ENCODE assay signal across 9 cellular contexts in genomic region chr3:161415506-161416231, GRCh38. TPM values are rescaled to one million over a fixed set of nuclear protein-coding genes. Genes with fewer than 3 reads are reported as not detected.
DNase-seq lines count a peak whose midpoint lies in the region; ATAC-seq, FAIRE-seq and TF ChIP-seq lines count a peak whose summit lies in the region.
"Had no signal": no experiment of that assay in that cellular context is flagged by ENCODE, and none has a peak within 500 bp of the region (broad histone marks: within the 10 kb centered on the region; RNA-seq: fewer than 3 reads in every experiment).

No MANE protein-coding gene starts in this region.

- CTCF ChIA-PET in HEK293 (lab: Yijun Ruan, JAX), result interaction anchor here (1.5 kb wide), 1 partner anchor 139 kb away, joined by 5 read pairs; no protein-coding TSS in a partner anchor

- TF ChIP-seq CTCF in HEK293 (tag by site-specific recombination; IDR thresholded peaks at IDR 0.05) (no peak), brain (conservative IDR thresholded peaks at IDR 0.05) (no peak), keratinocyte (optimal IDR thresholded peaks at IDR 0.05 in 1 of 3, IDR thresholded peaks at IDR 0.05 in 1 of 3, conservative IDR thresholded peaks at IDR 0.05 in 1 of 3; ENCODE audit: extremely low read depth in 1 of 3, insufficient read depth in 2 of 3, low read length in 3 of 3) (no peak), stomach (IDR thresholded peaks at IDR 0.05) (no peak)

- H3K9ac ChIP-seq in keratinocyte (ENCODE audit: control insufficient read depth, extremely low read depth, insufficient read depth, low read length), result peak overlapping the region; percentile 28

- no peaks in the 10 kb centered on the region for H3K79me2 ChIP-seq in keratinocyte (ENCODE audit: control insufficient read depth, insufficient read depth, low read length)

- no peak for TF ChIP-seq EP300 in stomach (IDR thresholded peaks at IDR 0.05)

- H3K9me1 ChIP-seq in keratinocyte (ENCODE audit: control insufficient read depth, extremely low read depth, insufficient read depth, low read length), result no peaks in the 10 kb centered on the region

- H3K9me3 Mint-ChIP-seq in brain, result peaks cover 0 to 6% (median 0%) of the 10 kb centered on the region in 5 experiments

- ATAC-seq in HG03095 (IDR thresholded peaks at IDR 0.05; ENCODE audit: unreplicated experiment), result no peak
- no peak for ATAC-seq in HG02884 (IDR thresholded peaks at IDR 0.05; ENCODE audit: unreplicated experiment)
- ATAC-seq in GM21825 (IDR thresholded peaks at IDR 0.05; ENCODE audit: unreplicated experiment), result no peak

- peaks cover 5% of the 10 kb centered on the region for H3K27me3 Mint-ChIP-seq in brain

- no peak overlapping the region for H3K27ac ChIP-seq in HEK293 (ENCODE audit: extremely low read depth, low read depth, low read length)
- H3K27ac ChIP-seq in keratinocyte (ENCODE audit: control insufficient read depth, insufficient read depth, low read length), result peak overlapping the region; percentile 68
- H3K27ac ChIP-seq in stomach, result peak overlapping the region; percentile 53 to 79 (median 78)

- H3K9me3 ChIP-seq in HEK293 (ENCODE audit: control insufficient read depth, insufficient read depth, low read depth, low read length), result no peaks in the 10 kb centered on the region
- no peaks in the 10 kb centered on the region for H3K9me3 ChIP-seq in keratinocyte (ENCODE audit: control insufficient read depth, low read depth, low read length)
- no peaks in the 10 kb centered on the region for H3K9me3 ChIP-seq in stomach

- H3K36me3 ChIP-seq in HEK293 (ENCODE audit: control insufficient read depth in 2 of 2, insufficient read depth in 1 of 2, low read length in 2 of 2) (no peaks in the 10 kb centered on the region), keratinocyte (ENCODE audit: control insufficient read depth in 2 of 2, extremely low read depth in 1 of 2, insufficient read depth in 2 of 2, low read length in 2 of 2) (no peaks in the 10 kb centered on the region), stomach (no peaks in the 10 kb centered on the region)

- peak overlapping the region in 4 of 5 experiments; percentile 77 to 98 (median 86) for H3K27ac Mint-ChIP-seq in brain

- peak overlapping the region; percentile 47 for H3K4me2 ChIP-seq in keratinocyte (ENCODE audit: control insufficient read depth, extremely low read depth, insufficient read depth, low read depth, low read length)

- no peaks in the 10 kb centered on the region for H4K20me1 ChIP-seq in keratinocyte (ENCODE audit: control insufficient read depth, extremely low read depth, insufficient read depth, low read length)

- H3K36me3 Mint-ChIP-seq in brain, result no peaks in the 10 kb centered on the region

- FAIRE-seq in keratinocyte (lab: Jason Lieb, UNC), result no peak

- peak overlapping the region; percentile 27 for H2AFZ ChIP-seq in keratinocyte (ENCODE audit: control insufficient read depth, low read length)

- TF ChIP-seq POLR2A in stomach (IDR thresholded peaks at IDR 0.05), result no peak

- intact Hi-C loops in stomach (cut with DNase I; ENCODE audit: low total_unique reads), result no loop called here

- H3K4me1 Mint-ChIP-seq in brain, result peaks cover 37% of the 10 kb centered on the region

- H3K4me3 Mint-ChIP-seq in brain, result peak overlapping the region in 3 of 5 experiments; percentile 2 to 64 (median 28)

- no peaks in the 10 kb centered on the region for H3K27me3 ChIP-seq in keratinocyte (ENCODE audit: control insufficient read depth, extremely low read depth, insufficient read depth, low read length)
- H3K27me3 ChIP-seq in stomach, result no peaks in the 10 kb centered on the region

- no peak overlapping the region for H3K4me3 ChIP-seq in HEK293 (ENCODE audit: low read depth, low read length)
- H3K4me3 ChIP-seq in keratinocyte (ENCODE audit: control insufficient read depth in 2 of 3, extremely low read depth in 1 of 3, insufficient read depth in 2 of 3, low read depth in 1 of 3, low read length in 3 of 3), result no peak overlapping the region
- H3K4me3 ChIP-seq in stomach, result no peak overlapping the region

- H3K4me1 ChIP-seq in HEK293 (ENCODE audit: control insufficient read depth, insufficient read depth, low read length) (peaks cover 4% of the 10 kb centered on the region), keratinocyte (ENCODE audit: control insufficient read depth, extremely low read depth, insufficient read depth, low read length) (peaks cover 16% of the 10 kb centered on the region), stomach (peaks cover 17 to 41% (median 27%) of the 10 kb centered on the region in 4 donors)

- dilution Hi-C loops in keratinocyte (cut with MboI; ENCODE audit: extremely low pct_ligation_motif_present, low sequenced_read_pairs), result no loop called here

- POLR2A ChIA-PET in HEK293 (lab: Yijun Ruan, JAX), result no interaction called here

- WGBS in stomach, 5 donors, result 7 to 16% (median 10%) methylated on average over 1 of the region's 1 CpG

- DNase-seq in keratinocyte (ENCODE audit: low read depth, low spot score), result no peak
- DNase-seq in stomach, result peak; percentile 35
- no peak for DNase-seq in NCI-H510A treated with DMSO at 0.1 percent for 48 hours (lab: John Stamatoyannopoulos, UW)
- DNase-seq: KG1 had no signal

TF ChIP-seq in HEK293, 187 proteins besides CTCF, POLR2A, EP300 and RAD21 (continues in another document):
- peak; percentile 51; the same call in 1 of the 2 replicates for TF ChIP-seq ZNF664 (tag by site-specific recombination; IDR thresholded peaks at IDR 0.05)
- peak; percentile 35 for TF ChIP-seq KLF10 (tag by site-specific recombination; IDR thresholded peaks at IDR 0.05)
- TF ChIP-seq, protein P1, sequence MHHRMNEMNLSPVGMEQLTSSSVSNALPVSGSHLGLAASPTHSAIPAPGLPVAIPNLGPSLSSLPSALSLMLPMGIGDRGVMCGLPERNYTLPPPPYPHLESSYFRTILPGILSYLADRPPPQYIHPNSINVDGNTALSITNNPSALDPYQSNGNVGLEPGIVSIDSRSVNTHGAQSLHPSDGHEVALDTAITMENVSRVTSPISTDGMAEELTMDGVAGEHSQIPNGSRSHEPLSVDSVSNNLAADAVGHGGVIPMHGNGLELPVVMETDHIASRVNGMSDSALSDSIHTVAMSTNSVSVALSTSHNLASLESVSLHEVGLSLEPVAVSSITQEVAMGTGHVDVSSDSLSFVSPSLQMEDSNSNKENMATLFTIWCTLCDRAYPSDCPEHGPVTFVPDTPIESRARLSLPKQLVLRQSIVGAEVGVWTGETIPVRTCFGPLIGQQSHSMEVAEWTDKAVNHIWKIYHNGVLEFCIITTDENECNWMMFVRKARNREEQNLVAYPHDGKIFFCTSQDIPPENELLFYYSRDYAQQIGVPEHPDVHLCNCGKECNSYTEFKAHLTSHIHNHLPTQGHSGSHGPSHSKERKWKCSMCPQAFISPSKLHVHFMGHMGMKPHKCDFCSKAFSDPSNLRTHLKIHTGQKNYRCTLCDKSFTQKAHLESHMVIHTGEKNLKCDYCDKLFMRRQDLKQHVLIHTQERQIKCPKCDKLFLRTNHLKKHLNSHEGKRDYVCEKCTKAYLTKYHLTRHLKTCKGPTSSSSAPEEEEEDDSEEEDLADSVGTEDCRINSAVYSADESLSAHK (tag by site-specific recombination; IDR thresholded peaks at IDR 0.05), result no peak
- peak; percentile 40; the same call in 1 of the 2 replicates for TF ChIP-seq INSM2 (tag by site-specific recombination; IDR thresholded peaks at IDR 0.05)
- peak; percentile 46; the same call in 1 of the 2 replicates for TF ChIP-seq KLF8 (tag by site-specific recombination; IDR thresholded peaks at IDR 0.05)
- no peak for TF ChIP-seq ZNF701 (tag by site-specific recombination; IDR thresholded peaks at IDR 0.05)
- peak; percentile 36; the same call in 1 of the 2 replicates for TF ChIP-seq HIC1 (tag by site-specific recombination; IDR thresholded peaks at IDR 0.05)
- TF ChIP-seq FEZF1 (tag by site-specific recombination; IDR thresholded peaks at IDR 0.05), result peak; percentile 89

RNA-seq across cellular contexts. Expression of gene SPTSSB, which starts 44.4 kb away (rescaled TPM):
- polyA plus RNA-seq in brain (ENCODE audit: insufficient read depth, low read depth, low replicate concordance) (0.88 TPM), keratinocyte (0.25 to 2.6 TPM (median 2.3 TPM) in 3 replicates), stomach (10 to 100 TPM in 1 of 3 donors, 1 to 10 TPM in 2; 3.2 to 86.3 (median 3.6) TPM)
- polyA plus RNA-seq in keratinocyte (2011; ENCODE audit: low read depth), result 3.5 TPM
- 0.38 and 0.67 TPM in 2 replicates for polyA plus RNA-seq in keratinocyte (2011; cell fraction: cytosol; rRNA removed)
- polyA plus RNA-seq in keratinocyte (2011; cell fraction: nucleus; rRNA removed), result 0.39 and 14.0 TPM in 2 replicates
- polyA plus RNA-seq in keratinocyte (2012; ENCODE audit: low replicate concordance), result 0.58 and 16.0 TPM in 2 replicates
- 0.36 to 1.3 TPM in 2 of 3 replicates, not detected in the other for polyA minus RNA-seq in keratinocyte
- polyA minus RNA-seq in keratinocyte (2011; cell fraction: cytosol; rRNA and poly(A)+ RNA removed), result not detected
- 0.78 and 0.84 TPM in 2 replicates for polyA minus RNA-seq in keratinocyte (2011; cell fraction: nucleus; rRNA and poly(A)+ RNA removed)
- total RNA-seq in stomach, result 10 to 100 TPM in 3 of 5 donors, under 1 TPM in 2; 0.29 to 25.3 (median 20.5) TPM
